22 cellular contexts compared by ENCODE assay signal in the genomic region with DNA sequence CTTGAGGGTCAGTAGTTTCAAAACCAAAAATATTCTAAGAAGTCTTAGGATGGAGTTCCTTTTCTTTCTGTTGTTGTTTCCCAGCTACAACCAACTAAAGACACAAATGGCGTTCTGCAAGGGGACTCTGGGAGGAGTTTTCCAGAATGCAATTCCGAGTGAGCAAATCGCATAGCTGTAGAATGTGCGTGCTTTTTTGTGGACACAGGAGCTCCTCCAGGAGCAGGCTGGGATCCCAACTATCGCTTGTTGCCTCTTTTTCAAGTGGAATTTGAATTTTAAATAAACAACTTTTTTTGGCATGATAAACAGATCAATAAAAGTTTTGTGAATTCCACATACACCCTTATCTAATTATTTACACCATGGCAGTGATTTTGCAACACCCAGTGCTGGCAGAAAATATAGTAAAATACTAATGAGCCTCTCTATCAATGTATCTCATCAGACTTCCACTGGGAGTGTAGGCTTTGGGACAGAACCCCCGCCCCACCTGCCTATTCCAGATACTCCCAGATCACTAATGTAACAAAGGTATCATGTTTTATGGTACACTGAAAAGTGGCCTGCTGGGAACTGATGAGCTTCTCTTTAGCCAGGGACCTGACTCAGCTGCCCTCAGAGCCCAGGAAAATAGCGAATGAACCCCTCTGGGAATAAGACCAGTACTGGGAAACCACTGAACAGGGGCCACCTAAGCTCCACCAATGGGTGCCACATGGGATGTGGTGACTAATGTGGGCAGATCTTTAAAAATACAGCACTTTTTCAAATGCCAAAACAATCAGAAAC.
A peak's percentile ranks its signal among the peaks of the same experiment; 100 is the strongest.
DNase-seq lines count a peak whose midpoint lies in the region; ATAC-seq and TF ChIP-seq lines count a peak whose summit lies in the region.
"Had no signal": no experiment of that assay in that cellular context is flagged by ENCODE, and none has a peak within 500 bp of the region (broad histone marks: within the 10 kb centered on the region; RNA-seq: fewer than 3 reads in every experiment).

No MANE protein-coding gene starts in this region.

- H3K27me3 ChIP-seq in ascending aorta (no peaks in the 10 kb centered on the region), osteoblast (ENCODE audit: insufficient read depth, low read length) (no peaks in the 10 kb centered on the region), tibial artery (no peaks in the 10 kb centered on the region)
- H3K27me3 ChIP-seq: BE2C, SJCRH30 had no signal

- H3K4me1 ChIP-seq in ascending aorta (peaks cover 0 to 25% of the 10 kb centered on the region in 2 donors), osteoblast (ENCODE audit: insufficient read depth, low read length) (peaks cover 19% of the 10 kb centered on the region), tibial artery (peaks cover 0 to 48% (median 9%) of the 10 kb centered on the region in 4 donors)
- H3K4me1 ChIP-seq: BE2C, Caco-2, HAP-1 had no signal

- H3K4me2 ChIP-seq in osteoblast (ENCODE audit: insufficient read depth, low read length), result no peak overlapping the region

- ATAC-seq in activated CD8-positive, alpha-beta memory T cell treated with anti-CD3 and anti-CD28 coated beads, Interleukin-2, amount 10 ng/mL, durations not matched to agents 7 days and 5 days, result no peak
- ATAC-seq in HG02610 (IDR thresholded peaks at IDR 0.05; ENCODE audit: unreplicated experiment), result no peak
- ATAC-seq in activated CD4-positive, alpha-beta T cell treated with anti-CD3 and anti-CD28 coated beads for 36 hours, result no peak
- ATAC-seq: Panc1 had no signal

- no peaks in the 10 kb centered on the region for H3K36me3 Mint-ChIP-seq in activated CD8-positive, alpha-beta memory T cell treated with anti-CD3 and anti-CD28 coated beads, Interleukin-2, amount 10 ng/mL, durations not matched to agents 7 days and 5 days
- H3K36me3 Mint-ChIP-seq in activated CD4-positive, alpha-beta T cell treated with anti-CD3 and anti-CD28 coated beads for 36 hours (ENCODE audit: low read depth), result no peaks in the 10 kb centered on the region

- H3K27ac Mint-ChIP-seq in activated CD8-positive, alpha-beta memory T cell treated with anti-CD3 and anti-CD28 coated beads, Interleukin-2, amount 10 ng/mL, durations not matched to agents 7 days and 5 days, result no peak overlapping the region
- H3K27ac Mint-ChIP-seq in activated CD4-positive, alpha-beta T cell treated with anti-CD3 and anti-CD28 coated beads for 36 hours, result no peak overlapping the region
- H3K27ac Mint-ChIP-seq: CD4-positive, alpha-beta T cell; IgD-negative memory B cell had no signal

- H3K9me3 ChIP-seq in ascending aorta (no peaks in the 10 kb centered on the region), osteoblast (ENCODE audit: low read depth, low read length) (no peaks in the 10 kb centered on the region), tibial artery (no peaks in the 10 kb centered on the region)
- H3K9me3 ChIP-seq: BE2C, Caco-2, HAP-1, SJCRH30 had no signal

- POLR2A ChIA-PET in activated CD4-positive, alpha-beta T cell treated with anti-CD3 and anti-CD28 coated beads for 36 hours (lab: Charles Lee), result no interaction called here

- no peaks in the 10 kb centered on the region for H4K20me1 ChIP-seq in osteoblast (ENCODE audit: insufficient read depth, low read length)

- H3K36me3 ChIP-seq in ascending aorta (peaks cover 69 to 99% of the 10 kb centered on the region in 2 donors), osteoblast (ENCODE audit: insufficient read depth, low read length) (peaks cover 64% of the 10 kb centered on the region), tibial artery (peaks cover 73 to 84% (median 84%) of the 10 kb centered on the region in 3 donors)
- H3K36me3 ChIP-seq: BE2C, HAP-1 had no signal

- peaks cover 14% of the 10 kb centered on the region for H3K4me1 Mint-ChIP-seq in activated CD8-positive, alpha-beta memory T cell treated with anti-CD3 and anti-CD28 coated beads, Interleukin-2, amount 10 ng/mL, durations not matched to agents 7 days and 5 days
- H3K4me1 Mint-ChIP-seq in activated CD4-positive, alpha-beta T cell treated with anti-CD3 and anti-CD28 coated beads for 36 hours, result peaks cover 15% of the 10 kb centered on the region

- H3K79me2 ChIP-seq in osteoblast (ENCODE audit: insufficient read depth, low read length), result no peaks in the 10 kb centered on the region

- no peak for TF ChIP-seq CTCF in ascending aorta (IDR thresholded peaks at IDR 0.05)
- TF ChIP-seq CTCF in osteoblast (IDR thresholded peaks at IDR 0.05; ENCODE audit: extremely low read depth, low read depth, low read length), result no peak
- TF ChIP-seq CTCF in tibial artery (IDR thresholded peaks at IDR 0.05), result no peak

- no peak overlapping the region for H2AFZ ChIP-seq in osteoblast (ENCODE audit: low read length)

- CTCF ChIA-PET in activated CD8-positive, alpha-beta memory T cell treated with anti-CD3 and anti-CD28 coated beads, Interleukin-2, amount 10 ng/mL, durations not matched to agents 7 days and 5 days (lab: Charles Lee), result no interaction called here
- CTCF ChIA-PET in activated CD4-positive, alpha-beta T cell treated with anti-CD3 and anti-CD28 coated beads for 36 hours (lab: Charles Lee), result interaction anchor here (0.8 kb wide), 1 partner anchor 12 kb away, joined by 5 read pairs; no protein-coding TSS in a partner anchor

- DNase-seq in activated CD8-positive, alpha-beta memory T cell treated with anti-CD3 and anti-CD28 coated beads, Interleukin-2, amount 10 ng/mL, durations not matched to agents 7 days and 5 days, result peak; percentile 14
- no peak for DNase-seq in activated CD8-positive, alpha-beta memory T cell treated with anti-CD3 and anti-CD28 coated beads for 24 hours
- DNase-seq in ascending aorta (ENCODE audit: low spot score in 2 of 2) (peak in 1 of 2 donors; percentile 68), osteoblast (ENCODE audit: insufficient read length, low spot score, missing footprints) (peak; percentile 82), tibial artery (no peak), middle frontal gyrus (ENCODE audit: extremely low spot score, low spot score) (no peak)
- DNase-seq in activated CD4-positive, alpha-beta T cell treated with anti-CD3 and anti-CD28 coated beads for 36 hours, result no peak
- DNase-seq: 8988T; BE2C; Caco-2; CD4-positive, alpha-beta T cell; Karpas-422; NCI-H1092 treated with DMSO at 0.1 percent for 48 hours; NCI-H146; NCI-H2081; NCI-H524; SJCRH30 had no signal

- intact Hi-C loops in ascending aorta (cut with DNase I) (no loop called here), tibial artery (cut with DNase I; ENCODE audit: low total_unique reads) (no loop called here)
- intact Hi-C loops in activated CD4-positive, alpha-beta T cell treated with anti-CD3 and anti-CD28 coated beads for 36 hours (cut with DNase I, micrococcal nuclease), result no loop called here

- H3K4me3 Mint-ChIP-seq in activated CD8-positive, alpha-beta memory T cell treated with anti-CD3 and anti-CD28 coated beads, Interleukin-2, amount 10 ng/mL, durations not matched to agents 7 days and 5 days, result no peak overlapping the region
- H3K4me3 Mint-ChIP-seq in activated CD4-positive, alpha-beta T cell treated with anti-CD3 and anti-CD28 coated beads for 36 hours, result no peak overlapping the region
- H3K4me3 Mint-ChIP-seq: CD4-positive, alpha-beta T cell; IgD-negative memory B cell had no signal

- no peak overlapping the region for H3K4me3 ChIP-seq in ascending aorta
- H3K4me3 ChIP-seq in osteoblast (ENCODE audit: insufficient read depth, low read length), result no peak overlapping the region
- H3K4me3 ChIP-seq in tibial artery, result no peak overlapping the region
- H3K4me3 ChIP-seq: HAP-1, SJCRH30 had no signal

- no peaks in the 10 kb centered on the region for H3K9me3 Mint-ChIP-seq in activated CD8-positive, alpha-beta memory T cell treated with anti-CD3 and anti-CD28 coated beads, Interleukin-2, amount 10 ng/mL, durations not matched to agents 7 days and 5 days (ENCODE audit: low read depth)
- H3K9me3 Mint-ChIP-seq in activated CD4-positive, alpha-beta T cell treated with anti-CD3 and anti-CD28 coated beads for 36 hours (ENCODE audit: low read depth), result no peaks in the 10 kb centered on the region
- H3K9me3 Mint-ChIP-seq: CD4-positive, alpha-beta T cell; IgD-negative memory B cell had no signal

- H3K27me3 Mint-ChIP-seq in activated CD8-positive, alpha-beta memory T cell treated with anti-CD3 and anti-CD28 coated beads, Interleukin-2, amount 10 ng/mL, durations not matched to agents 7 days and 5 days, result no peaks in the 10 kb centered on the region
- H3K27me3 Mint-ChIP-seq in activated CD4-positive, alpha-beta T cell treated with anti-CD3 and anti-CD28 coated beads for 36 hours, result no peaks in the 10 kb centered on the region
- H3K27me3 Mint-ChIP-seq: CD4-positive, alpha-beta T cell; IgD-negative memory B cell had no signal

- peak overlapping the region; percentile 36 to 57 for H3K27ac ChIP-seq in ascending aorta
- peak overlapping the region; percentile 83 for H3K27ac ChIP-seq in osteoblast (ENCODE audit: low read depth, low read length)
- H3K27ac ChIP-seq in tibial artery, result peak overlapping the region; percentile 5 to 62
- H3K27ac ChIP-seq: HL-60, SJCRH30 had no signal

Comparison
In these comparisons a context has a peak if more than half of its experiments do, and no peak if none do; other contexts are left out.
1. DNase-seq: peak in activated CD8-positive, alpha-beta memory T cell treated with anti-CD3 and anti-CD28 coated beads, Interleukin-2, amount 10 ng/mL, durations not matched to agents 7 days and 5 days (single experiment) and osteoblast (single experiment); none in activated CD8-positive, alpha-beta memory T cell treated with anti-CD3 and anti-CD28 coated beads for 24 hours (single experiment), tibial artery (0 of 2), middle frontal gyrus (single experiment) and activated CD4-positive, alpha-beta T cell treated with anti-CD3 and anti-CD28 coated beads for 36 hours (single experiment).
2. Peak in every context shown above with its lines, with median percentiles within 50 percentile points of each other: H3K27ac ChIP-seq.